19 cellular contexts compared by ENCODE assay signal in genomic region chr13:42786696-42787095, GRCh38. TPM values are rescaled to one million over a fixed set of nuclear protein-coding genes. Genes with fewer than 3 reads are reported as not detected.
"Had no signal": no experiment of that assay in that cellular context is flagged by ENCODE, and none has a peak within 500 bp of the region (broad histone marks: within the 10 kb centered on the region; RNA-seq: fewer than 3 reads in every experiment).

No MANE protein-coding gene starts in this region.

- H3K27me3 ChIP-seq: body of pancreas had no signal

- H3K27ac Mint-ChIP-seq: activated naive CD4-positive, alpha-beta T cell treated with anti-CD3 and anti-CD28 coated beads, Interleukin-2, amount 50 U/mL, for 72 hours; natural killer cell; stimulated activated naive CD8-positive, alpha-beta T cell treated with anti-CD3 and anti-CD28 coated beads, Interleukin-15, Interleukin-2, amounts not matched to agents 100 ng/mL and 50 ng/mL, for 24 hours had no signal

- H3K4me1 ChIP-seq: body of pancreas, psoas muscle had no signal

- H3K9me3 ChIP-seq: body of pancreas, mucosa of descending colon, psoas muscle had no signal

- H3K4me3 ChIP-seq: body of pancreas, lung, mucosa of descending colon, psoas muscle had no signal

- ATAC-seq: activated naive CD4-positive, alpha-beta T cell treated with anti-CD3 and anti-CD28 coated beads, Interleukin-2, amount 50 U/mL, for 72 hours; body of pancreas; mucosa of descending colon; natural killer cell; psoas muscle had no signal

- H3K9me3 Mint-ChIP-seq: activated naive CD4-positive, alpha-beta T cell treated with anti-CD3 and anti-CD28 coated beads, Interleukin-2, amount 50 U/mL, for 72 hours; central memory CD8-positive, alpha-beta T cell; natural killer cell; stimulated activated naive CD8-positive, alpha-beta T cell treated with anti-CD3 and anti-CD28 coated beads, Interleukin-15, Interleukin-2, amounts not matched to agents 100 ng/mL and 50 ng/mL, for 24 hours had no signal

- H3K27ac ChIP-seq: body of pancreas, epithelial cell of prostate, psoas muscle had no signal

- H3K4me3 Mint-ChIP-seq: central memory CD8-positive, alpha-beta T cell; natural killer cell; stimulated activated naive CD8-positive, alpha-beta T cell treated with anti-CD3 and anti-CD28 coated beads, Interleukin-15, Interleukin-2, amounts not matched to agents 100 ng/mL and 50 ng/mL, for 24 hours had no signal

- H3K4me1 Mint-ChIP-seq: central memory CD8-positive, alpha-beta T cell; natural killer cell had no signal

- H3K27me3 Mint-ChIP-seq: central memory CD8-positive, alpha-beta T cell; stimulated activated naive CD8-positive, alpha-beta T cell treated with anti-CD3 and anti-CD28 coated beads, Interleukin-15, Interleukin-2, amounts not matched to agents 100 ng/mL and 50 ng/mL, for 24 hours had no signal

- DNase-seq: activated CD4-positive, alpha-beta T cell treated with anti-CD3 and anti-CD28 coated beads, Interleukin-2, amount 50 U/mL, for 1 hour; activated effector memory CD4-positive, alpha-beta T cell treated with Interleukin-2 at 50 U/mL for 16 hours; amniotic stem cell; body of pancreas; cortex of kidney; effector CD8-positive, alpha-beta T cell; hypothalamus; mucosa of descending colon; natural killer cell; psoas muscle; stimulated activated CD4-positive, alpha-beta T cell treated with anti-CD3 and anti-CD28 coated beads, Interleukin-15, amount 100 ng/mL, for 24 hours; stimulated activated CD4-positive, alpha-beta T cell treated with anti-CD3 and anti-CD28 coated beads, Interleukin-4, amount 100 ng/mL, for 24 hours; T-helper 2 cell had no signal

- H3K36me3 Mint-ChIP-seq: activated naive CD4-positive, alpha-beta T cell treated with anti-CD3 and anti-CD28 coated beads, Interleukin-2, amount 50 U/mL, for 72 hours; natural killer cell had no signal

RNA-seq across cellular contexts. Expression of gene FAM216B, which starts 5.3 kb away (rescaled TPM):
- total RNA-seq: activated naive CD4-positive, alpha-beta T cell treated with anti-CD3 and anti-CD28 coated beads, Interleukin-2, amount 50 U/mL, for 72 hours; natural killer cell; psoas muscle; ureter had no signal
- polyA plus RNA-seq: psoas muscle had no signal
